1 cellular context compared by ENCODE assay signal in genomic region chr11:127288926-127289325, GRCh38.
TF ChIP-seq lines count a peak whose summit lies in the region.

No MANE protein-coding gene starts in this region.

TF ChIP-seq in H1, 55 proteins besides CTCF, POLR2A, EP300 and RAD21:
- TF ChIP-seq MAX (IDR thresholded peaks at IDR 0.05) (no peak), SP4 (IDR thresholded peaks at IDR 0.05; ENCODE audit: low read length) (no peak), CEBPB (IDR thresholded peaks at IDR 0.05; ENCODE audit: low read depth, low read length) (no peak), CHD2 (IDR thresholded peaks at IDR 0.05; ENCODE audit: low read length) (no peak), CTBP2 (IDR thresholded peaks at IDR 0.05; ENCODE audit: borderline replicate concordance, insufficient read depth, insufficient read length, low read length) (no peak), YY1 (IDR thresholded peaks at IDR 0.05; ENCODE audit: low read depth, low read length) (no peak), CHD7 (IDR thresholded peaks at IDR 0.05; ENCODE audit: insufficient replicate concordance, low read length) (no peak), FOSL1 (IDR thresholded peaks at IDR 0.05; ENCODE audit: insufficient read depth, low read depth, low read length) (no peak), CHD1 (IDR thresholded peaks at IDR 0.05; ENCODE audit: low read depth, low read length) (no peak), ZNF274 (IDR thresholded peaks at IDR 0.05; ENCODE audit: borderline replicate concordance, extremely low read depth, low read length) (no peak), JUN (IDR thresholded peaks at IDR 0.05; ENCODE audit: low read depth, low read length) (no peak), JUND (IDR thresholded peaks at IDR 0.05; ENCODE audit: low read length) (no peak), SUZ12 (IDR thresholded peaks at IDR 0.05; ENCODE audit: low read length) (no peak), TCF12 (IDR thresholded peaks at IDR 0.05; ENCODE audit: low read depth, low read length) (no peak)
- TF ChIP-seq, protein P1, sequence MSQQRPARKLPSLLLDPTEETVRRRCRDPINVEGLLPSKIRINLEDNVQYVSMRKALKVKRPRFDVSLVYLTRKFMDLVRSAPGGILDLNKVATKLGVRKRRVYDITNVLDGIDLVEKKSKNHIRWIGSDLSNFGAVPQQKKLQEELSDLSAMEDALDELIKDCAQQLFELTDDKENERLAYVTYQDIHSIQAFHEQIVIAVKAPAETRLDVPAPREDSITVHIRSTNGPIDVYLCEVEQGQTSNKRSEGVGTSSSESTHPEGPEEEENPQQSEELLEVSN (IDR thresholded peaks at IDR 0.05): no peak
